In genomic region chr4:13218316-13218958, GRCh38 we compare ENCODE assay signal across 25 cellular contexts.
DNase-seq lines count a peak whose midpoint lies in the region; ATAC-seq and TF ChIP-seq lines count a peak whose summit lies in the region.
"Had no signal": no experiment of that assay in that cellular context is flagged by ENCODE, and none has a peak within 500 bp of the region (broad histone marks: within the 10 kb centered on the region; RNA-seq: fewer than 3 reads in every experiment).

No MANE protein-coding gene starts in this region.

- no peak for TF ChIP-seq POLR2A in testis (IDR thresholded peaks at IDR 0.05)

- WGBS in heart right ventricle, 2 donors, result 46 to 65% methylated on average over 4 of the region's 4 CpGs
- WGBS in testis, 2 donors, result 30 to 33% methylated on average over 4 of the region's 4 CpGs

- H3K9me3 ChIP-seq in ascending aorta, result no peaks in the 10 kb centered on the region
- H3K9me3 ChIP-seq in heart right ventricle, result peaks cover 0 to 10% (median 0%) of the 10 kb centered on the region in 11 donors
- H3K9me3 ChIP-seq in testis, result no peaks in the 10 kb centered on the region
- H3K9me3 ChIP-seq: Peyer's patch, prostate gland had no signal

- ATAC-seq in heart right ventricle, result peak; percentile 61 to 82 (median 74)
- ATAC-seq: T-helper 17 cell had no signal

- H3K27ac ChIP-seq in ascending aorta (peak overlapping the region; percentile 56 to 78), heart right ventricle (peak overlapping the region in 3 of 10 donors; percentile 1 to 25 (median 18)), testis (peak overlapping the region in 1 of 2 donors; percentile 54)
- H3K27ac ChIP-seq: neural progenitor cell, Peyer's patch, prostate gland had no signal

- peak in 1 of 2 donors; percentile 65 for DNase-seq in ascending aorta (ENCODE audit: low spot score in 2 of 2)
- DNase-seq in heart right ventricle, result peak in 1 of 2 donors; percentile 35
- peak; percentile 37 for DNase-seq in middle frontal gyrus (ENCODE audit: extremely low spot score, low spot score)
- DNase-seq in testis, result peak; percentile 23
- no peak for DNase-seq in NCI-H1930 (lab: John Stamatoyannopoulos, UW)
- no peak for DNase-seq in NCI-H526 (lab: John Stamatoyannopoulos, UW)
- DNase-seq in posterior vena cava (ENCODE audit: low spot score), result no peak
- no peak for DNase-seq in activated naive CD4-positive, alpha-beta T cell (lab: John Stamatoyannopoulos, UW)
- DNase-seq: ACHN; activated CD4-positive, alpha-beta T cell treated with anti-CD3 and anti-CD28 coated beads for 4 hours; activated naive CD4-positive, alpha-beta T cell treated with anti-CD3 and anti-CD28 coated beads for 36 hours; activated T-cell treated with anti-CD3 and anti-CD28 coated beads, Interleukin-2, amount 50 U/mL, for 48 hours; effector CD4-positive, alpha-beta T cell; erythroblast; kidney; MM.1S; NCI-H1417 treated with DMSO at 0.1 percent for 48 hours; NCI-H524 treated with DMSO at 0.1 percent for 48 hours; Peyer's patch; stimulated activated CD4-positive, alpha-beta T cell treated with anti-CD3 and anti-CD28 coated beads, Interleukin-4, amount 100 ng/mL, for 1 hour; stimulated activated naive CD4-positive, alpha-beta T cell; T-helper 17 cell; trophoblast cell had no signal

- H3K4me1 ChIP-seq in ascending aorta (peaks cover 0 to 3% of the 10 kb centered on the region in 2 donors), heart right ventricle (peaks cover 0 to 14% (median 0%) of the 10 kb centered on the region in 9 donors), testis (peaks cover 2% of the 10 kb centered on the region)
- H3K4me1 ChIP-seq: Peyer's patch, prostate gland had no signal

- H3K4me3 ChIP-seq in ascending aorta, result no peak overlapping the region
- no peak overlapping the region for H3K4me3 ChIP-seq in heart right ventricle
- H3K4me3 ChIP-seq in testis, result no peak overlapping the region
- H3K4me3 ChIP-seq: neural progenitor cell, Peyer's patch, prostate gland had no signal

- intact Hi-C loops in ascending aorta (cut with DNase I) (no loop called here), heart right ventricle (cut with DNase I) (no loop called here), testis (cut with DNase I; ENCODE audit: low total_unique reads) (no loop called here), posterior vena cava (cut with DNase I) (no loop called here)

- no peaks in the 10 kb centered on the region for H3K27me3 ChIP-seq in ascending aorta
- H3K27me3 ChIP-seq in heart right ventricle, result no peaks in the 10 kb centered on the region
- H3K27me3 ChIP-seq in testis, result no peaks in the 10 kb centered on the region
- H3K27me3 ChIP-seq: neural progenitor cell, Peyer's patch had no signal

- TF ChIP-seq CTCF in ascending aorta (IDR thresholded peaks at IDR 0.05) (no peak), heart right ventricle (IDR thresholded peaks at IDR 0.05) (no peak), testis (IDR thresholded peaks at IDR 0.05) (no peak)

- H3K36me3 ChIP-seq in ascending aorta, result no peaks in the 10 kb centered on the region
- H3K36me3 ChIP-seq in heart right ventricle, result no peaks in the 10 kb centered on the region
- H3K36me3 ChIP-seq in testis (ENCODE audit: low read depth, missing control alignments), result no peaks in the 10 kb centered on the region
- H3K36me3 ChIP-seq: neural progenitor cell, Peyer's patch, prostate gland had no signal

Comparison
In these comparisons a context has a peak if more than half of its experiments do, and no peak if none do; other contexts are left out.
1. DNase-seq: peak in middle frontal gyrus (single experiment) and testis (single experiment); none in NCI-H1930 (0 of 2), NCI-H526 (0 of 2), posterior vena cava (single experiment) and activated naive CD4-positive, alpha-beta T cell (0 of 4).